ENCODE assay signal across 19 cellular contexts in the genomic region with DNA sequence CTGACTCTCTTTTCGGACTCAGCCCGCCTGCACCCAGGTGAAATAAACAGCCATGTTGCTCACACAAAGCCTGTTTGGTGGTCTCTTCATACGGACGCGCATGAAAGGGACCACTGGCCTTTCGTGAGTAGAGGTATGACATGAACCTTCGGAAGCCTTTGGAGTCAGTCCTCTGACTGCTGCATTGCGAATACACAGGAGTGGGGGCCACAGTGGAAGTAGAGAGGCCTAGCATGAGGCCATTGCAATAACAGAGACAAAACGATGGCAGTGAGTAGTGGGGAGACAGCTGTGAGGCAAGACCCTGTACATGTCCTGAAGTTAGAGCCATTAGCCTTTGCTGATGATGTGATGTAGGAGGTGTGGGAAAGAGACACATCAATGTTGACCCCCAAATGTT. TPM values are rescaled to one million over a fixed set of nuclear protein-coding genes. Genes with fewer than 3 reads are reported as not detected.
A peak's percentile ranks its signal among the peaks of the same experiment; 100 is the strongest.
DNase-seq lines count a peak whose midpoint lies in the region; ATAC-seq and TF ChIP-seq lines count a peak whose summit lies in the region.
"Had no signal": no experiment of that assay in that cellular context is flagged by ENCODE, and none has a peak within 500 bp of the region (broad histone marks: within the 10 kb centered on the region; RNA-seq: fewer than 3 reads in every experiment).

No MANE protein-coding gene starts in this region.

- H3K27me3 ChIP-seq in HUES64 (ENCODE audit: insufficient read depth, low read length) (no peaks in the 10 kb centered on the region), colonic mucosa (no peaks in the 10 kb centered on the region), mucosa of rectum (ENCODE audit: control insufficient read depth in 2 of 2, insufficient read depth in 2 of 2, low read length in 2 of 2) (no peaks in the 10 kb centered on the region), adrenal gland (no peaks in the 10 kb centered on the region), upper lobe of right lung (no peaks in the 10 kb centered on the region)
- no peaks in the 10 kb centered on the region for H3K27me3 ChIP-seq in CD8-positive, alpha-beta T cell (ENCODE audit: insufficient read depth, low read length)
- H3K27me3 ChIP-seq: BLaER1 treated with 17β-estradiol and CSF1 and Interleukin-3, amounts not matched to agents 10 nM and 100 nM had no signal

- peak; percentile 14 for DNase-seq in ELF-1 (ENCODE audit: low read depth, low spot score)
- no peak for DNase-seq in colonic mucosa
- DNase-seq in GDM1 (lab: John Stamatoyannopoulos, UW): no peak
- no peak for DNase-seq in CD8-positive, alpha-beta T cell
- no peak for DNase-seq in adrenal gland
- no peak for DNase-seq in upper lobe of right lung
- DNase-seq: CD8-positive, alpha-beta memory T cell; Kasumi-1; NCI-H1105; NCI-H187; NCI-H2107; NCI-H510A; NCI-H748 treated with DMSO at 0.1 percent for 48 hours; SHP77 had no signal

- no peaks in the 10 kb centered on the region for H3K4me1 Mint-ChIP-seq in CD8-positive, alpha-beta T cell (ENCODE audit: low read depth)
- H3K4me1 Mint-ChIP-seq: CD8-positive, alpha-beta memory T cell had no signal

- 78% methylated on average over 9 of the region's 9 CpGs for WGBS in HUES64
- WGBS in adrenal gland, 4 donors: 94 to 98% (median 96%) methylated on average over 9 of the region's 9 CpGs

- H3K27me3 Mint-ChIP-seq in CD8-positive, alpha-beta T cell (ENCODE audit: low read depth): peaks cover 4% of the 10 kb centered on the region
- H3K27me3 Mint-ChIP-seq: CD8-positive, alpha-beta memory T cell had no signal

- no peaks in the 10 kb centered on the region for H3K36me3 Mint-ChIP-seq in CD8-positive, alpha-beta T cell
- H3K36me3 Mint-ChIP-seq: CD8-positive, alpha-beta memory T cell had no signal

- H3K9ac ChIP-seq in HUES64 (ENCODE audit: low read depth, low read length): no peak overlapping the region; the same call in 1 of the 2 replicates
- no peak overlapping the region for H3K9ac ChIP-seq in colonic mucosa (ENCODE audit: low read depth in 2 of 2, low read length in 2 of 2)
- no peak overlapping the region for H3K9ac ChIP-seq in mucosa of rectum (ENCODE audit: low read depth in 1 of 2, low read length in 2 of 2)
- H3K9ac ChIP-seq: BLaER1 treated with 17β-estradiol and CSF1 and Interleukin-3, amounts not matched to agents 10 nM and 100 nM had no signal

- H3K4me3 ChIP-seq in HUES64 (ENCODE audit: low read length): no peak overlapping the region
- no peak overlapping the region for H3K4me3 ChIP-seq in colonic mucosa
- H3K4me3 ChIP-seq in mucosa of rectum (ENCODE audit: low read length in 2 of 2): peak overlapping the region in 1 of 2 donors; percentile 59
- H3K4me3 ChIP-seq in CD8-positive, alpha-beta T cell (ENCODE audit: low read depth, low read length): no peak overlapping the region
- no peak overlapping the region for H3K4me3 ChIP-seq in adrenal gland
- no peak overlapping the region for H3K4me3 ChIP-seq in upper lobe of right lung
- H3K4me3 ChIP-seq: BLaER1 treated with 17β-estradiol and CSF1 and Interleukin-3, amounts not matched to agents 10 nM and 100 nM had no signal

- no peak overlapping the region for H3K27ac Mint-ChIP-seq in CD8-positive, alpha-beta T cell
- H3K27ac Mint-ChIP-seq: CD8-positive, alpha-beta memory T cell had no signal

- H3K4me1 ChIP-seq in HUES64 (ENCODE audit: insufficient read depth, low read length) (peaks cover 6% of the 10 kb centered on the region; the same call in 1 of the 2 replicates), colonic mucosa (no peaks in the 10 kb centered on the region), mucosa of rectum (ENCODE audit: control insufficient read depth in 2 of 2, insufficient read depth in 2 of 2, low read length in 2 of 2) (peaks cover 5 to 6% of the 10 kb centered on the region in 2 donors), adrenal gland (replicated peaks in 1 of 2) (no peaks in the 10 kb centered on the region), upper lobe of right lung (no peaks in the 10 kb centered on the region)
- H3K4me1 ChIP-seq in CD8-positive, alpha-beta T cell (ENCODE audit: insufficient read depth, low read length): no peaks in the 10 kb centered on the region

- H3K9me3 ChIP-seq in HUES64 (ENCODE audit: insufficient read depth, low read depth, low read length): no peaks in the 10 kb centered on the region
- H3K9me3 ChIP-seq in colonic mucosa: no peaks in the 10 kb centered on the region
- H3K9me3 ChIP-seq in mucosa of rectum (ENCODE audit: control insufficient read depth in 2 of 2, low read length in 2 of 2): no peaks in the 10 kb centered on the region
- H3K9me3 ChIP-seq in CD8-positive, alpha-beta T cell (ENCODE audit: low read length): no peaks in the 10 kb centered on the region
- no peaks in the 10 kb centered on the region for H3K9me3 ChIP-seq in adrenal gland (replicated peaks in 1 of 3)
- no peaks in the 10 kb centered on the region for H3K9me3 ChIP-seq in upper lobe of right lung

- H3K4me3 Mint-ChIP-seq in CD8-positive, alpha-beta T cell: no peak overlapping the region
- H3K4me3 Mint-ChIP-seq: CD8-positive, alpha-beta memory T cell had no signal

- intact Hi-C loops in colonic mucosa (cut with DNase I) (no loop called here), adrenal gland (cut with DNase I) (no loop called here), upper lobe of right lung (cut with DNase I) (no loop called here)
- intact Hi-C loops in CD8-positive, alpha-beta T cell (cut with DNase I, micrococcal nuclease): no loop called here

- CTCF ChIA-PET in CD8-positive, alpha-beta T cell (lab: Charles Lee): interaction anchor here (0.9 kb wide), 1 partner anchor 10 kb away, joined by 3 read pairs; no protein-coding TSS in a partner anchor

- no peaks in the 10 kb centered on the region for H3K36me3 ChIP-seq in HUES64 (ENCODE audit: insufficient read depth, low read length)
- no peaks in the 10 kb centered on the region for H3K36me3 ChIP-seq in colonic mucosa
- H3K36me3 ChIP-seq in mucosa of rectum (ENCODE audit: control insufficient read depth in 2 of 2, insufficient read depth in 2 of 2, low read length in 2 of 2): no peaks in the 10 kb centered on the region
- no peaks in the 10 kb centered on the region for H3K36me3 ChIP-seq in CD8-positive, alpha-beta T cell (ENCODE audit: insufficient read depth, low read length)
- H3K36me3 ChIP-seq in adrenal gland (replicated peaks in 1 of 2): no peaks in the 10 kb centered on the region
- no peaks in the 10 kb centered on the region for H3K36me3 ChIP-seq in upper lobe of right lung
- H3K36me3 ChIP-seq: BLaER1 treated with 17β-estradiol and CSF1 and Interleukin-3, amounts not matched to agents 10 nM and 100 nM had no signal

- no peak for ATAC-seq in CD8-positive, alpha-beta T cell
- ATAC-seq in upper lobe of right lung: no peak
- ATAC-seq: SK-N-SH treated with all-trans-retinoic acid at 6 μM for 48 hours had no signal

- TF ChIP-seq CTCF in colonic mucosa (IDR thresholded peaks at IDR 0.05) (no peak), adrenal gland (IDR thresholded peaks at IDR 0.05) (no peak), upper lobe of right lung (IDR thresholded peaks at IDR 0.05) (no peak)
- TF ChIP-seq CTCF in CD8-positive, alpha-beta T cell (IDR thresholded peaks at IDR 0.05): no peak

- TF ChIP-seq POLR2A in adrenal gland (IDR thresholded peaks at IDR 0.05): no peak

- peak overlapping the region; percentile 42; the same call in 1 of the 2 replicates for H3K27ac ChIP-seq in HUES64 (ENCODE audit: low read depth, low read length)
- H3K27ac ChIP-seq in colonic mucosa: peak overlapping the region; percentile 73
- peak overlapping the region; percentile 79 to 83 for H3K27ac ChIP-seq in mucosa of rectum (ENCODE audit: low read depth in 2 of 2, low read length in 2 of 2)
- no peak overlapping the region for H3K27ac ChIP-seq in CD8-positive, alpha-beta T cell (ENCODE audit: low read depth, low read length)
- H3K27ac ChIP-seq in adrenal gland: no peak overlapping the region
- no peak overlapping the region for H3K27ac ChIP-seq in upper lobe of right lung
- H3K27ac ChIP-seq: BLaER1 treated with 17β-estradiol and CSF1 and Interleukin-3, amounts not matched to agents 10 nM and 100 nM had no signal

- no peaks in the 10 kb centered on the region for H3K9me3 Mint-ChIP-seq in CD8-positive, alpha-beta T cell

- POLR2A ChIA-PET in CD8-positive, alpha-beta T cell (lab: Charles Lee): no interaction called here

RNA-seq across cellular contexts. Expression of gene SMPDL3A, which starts 56.4 kb away (rescaled TPM):
- polyA plus RNA-seq in HUES64 (2013, experiment 1 of 2): 2.3 TPM
- polyA plus RNA-seq in HUES64 (2013, experiment 2 of 2): 3.6 TPM
- total RNA-seq in colonic mucosa (10 to 100 TPM; 47.5 to 86.5 TPM), adrenal gland (10 to 100 TPM; 19.9 to 42.2 (median 34.0) TPM), upper lobe of right lung (19.6 TPM)
- not detected for total RNA-seq in CD8-positive, alpha-beta T cell
- polyA plus RNA-seq in adrenal gland: 10 to 100 TPM; 10.2 to 42.2 (median 13.6) TPM
- total RNA-seq: OCI-LY7 had no signal
- polyA plus RNA-seq: CD8-positive, alpha-beta memory T cell had no signal

Comparison
In these comparisons a context has a peak if more than half of its experiments do, and no peak if none do; other contexts are left out.
1. H3K27ac ChIP-seq: peak in HUES64 (single experiment), colonic mucosa (single experiment) and mucosa of rectum (2 of 2); none in CD8-positive, alpha-beta T cell (single experiment), adrenal gland (0 of 5) and upper lobe of right lung (single experiment).
2. RNA of gene SMPDL3A, which starts 56.4 kb away (total RNA-seq): 47.5 to 86.5 TPM in colonic mucosa, 19.9 to 42.2 TPM in adrenal gland and 19.6 TPM in upper lobe of right lung (single experiment); not detected in CD8-positive, alpha-beta T cell; every median in the first group is over 10 times any median in the second.